ENCODE assay signal across 12 cellular contexts in genomic region chr11:35343033-35343598, GRCh38.
DNase-seq lines count a peak whose midpoint lies in the region; ATAC-seq and TF ChIP-seq lines count a peak whose summit lies in the region.
"Had no signal": no experiment of that assay in that cellular context is flagged by ENCODE, and none has a peak within 500 bp of the region (broad histone marks: within the 10 kb centered on the region; RNA-seq: fewer than 3 reads in every experiment).

No MANE protein-coding gene starts in this region.

- no peak overlapping the region for H3K27ac ChIP-seq in lower lobe of right lung

- H3K36me3 Mint-ChIP-seq in T-helper 2 cell treated with Interferon-gamma antibody and Interleukin-4, amounts not matched to agents 5 μg/mL and 100 μg/mL, for 36 hours (ENCODE audit: low read depth): peaks cover 12% of the 10 kb centered on the region
- peaks cover 7% of the 10 kb centered on the region for H3K36me3 Mint-ChIP-seq in glutamatergic neuron (ENCODE audit: unreplicated experiment)
- H3K36me3 Mint-ChIP-seq: memory B cell had no signal

- peaks cover 19% of the 10 kb centered on the region for H3K4me1 ChIP-seq in lower lobe of right lung

- peak overlapping the region; percentile 87 for H3K27ac Mint-ChIP-seq in T-helper 2 cell treated with Interferon-gamma antibody and Interleukin-4, amounts not matched to agents 5 μg/mL and 100 μg/mL, for 36 hours
- no peak overlapping the region for H3K27ac Mint-ChIP-seq in glutamatergic neuron (ENCODE audit: unreplicated experiment)
- H3K27ac Mint-ChIP-seq: H9, memory B cell had no signal

- no peak for TF ChIP-seq CTCF in lower lobe of right lung (IDR thresholded peaks at IDR 0.05)
- no peak for TF ChIP-seq CTCF in glutamatergic neuron (IDR thresholded peaks at IDR 0.05; ENCODE audit: partially characterized antibody, unreplicated experiment)

- H3K9me3 ChIP-seq in lower lobe of right lung: no peaks in the 10 kb centered on the region

- no peak overlapping the region for H3K4me3 ChIP-seq in lower lobe of right lung

- H3K27me3 Mint-ChIP-seq in T-helper 2 cell treated with Interferon-gamma antibody and Interleukin-4, amounts not matched to agents 5 μg/mL and 100 μg/mL, for 36 hours (ENCODE audit: low read depth): peaks cover 2% of the 10 kb centered on the region
- no peaks in the 10 kb centered on the region for H3K27me3 Mint-ChIP-seq in glutamatergic neuron (ENCODE audit: unreplicated experiment)

- H3K4me3 Mint-ChIP-seq in T-helper 2 cell treated with Interferon-gamma antibody and Interleukin-4, amounts not matched to agents 5 μg/mL and 100 μg/mL, for 36 hours: peak overlapping the region; percentile 54
- no peak overlapping the region for H3K4me3 Mint-ChIP-seq in glutamatergic neuron (ENCODE audit: unreplicated experiment)
- H3K4me3 Mint-ChIP-seq: H9, memory B cell had no signal

- peaks cover 11% of the 10 kb centered on the region for H3K9me3 Mint-ChIP-seq in T-helper 2 cell treated with Interferon-gamma antibody and Interleukin-4, amounts not matched to agents 5 μg/mL and 100 μg/mL, for 36 hours
- H3K9me3 Mint-ChIP-seq in glutamatergic neuron (ENCODE audit: unreplicated experiment): peaks cover 4% of the 10 kb centered on the region
- H3K9me3 Mint-ChIP-seq: H9, memory B cell had no signal

- peak; percentile 81 for ATAC-seq in GM18511 (IDR thresholded peaks at IDR 0.05; ENCODE audit: unreplicated experiment)
- ATAC-seq in HG02642 (IDR thresholded peaks at IDR 0.05; ENCODE audit: poor library complexity, unreplicated experiment): peak; percentile 63
- peak; percentile 68 to 71 for ATAC-seq in lower lobe of right lung

- DNase-seq in T-helper 2 cell treated with Interferon-gamma antibody and Interleukin-4, amounts not matched to agents 5 μg/mL and 100 μg/mL, for 36 hours (ENCODE audit: low spot score): peak; percentile 77
- no peak for DNase-seq in lower lobe of right lung
- no peak for DNase-seq in GOT3 (lab: John Stamatoyannopoulos, UW)
- no peak for DNase-seq in activated gamma-delta T cell treated with Interleukin-2 at 50 U/mL for 16 hours
- DNase-seq in glutamatergic neuron: no peak
- DNase-seq in superior temporal gyrus (ENCODE audit: extremely low spot score): no peak
- DNase-seq: Calu3, H9, NCI-H1417 treated with DMSO at 0.1 percent for 48 hours had no signal

- no peaks in the 10 kb centered on the region for H3K36me3 ChIP-seq in lower lobe of right lung

- intact Hi-C loops in lower lobe of right lung (cut with DNase I): no loop called here

- no peaks in the 10 kb centered on the region for H3K27me3 ChIP-seq in lower lobe of right lung (ENCODE audit: low read depth)

- peaks cover 62% of the 10 kb centered on the region for H3K4me1 Mint-ChIP-seq in T-helper 2 cell treated with Interferon-gamma antibody and Interleukin-4, amounts not matched to agents 5 μg/mL and 100 μg/mL, for 36 hours (ENCODE audit: low read depth)
- peaks cover 24% of the 10 kb centered on the region for H3K4me1 Mint-ChIP-seq in glutamatergic neuron (ENCODE audit: low read depth, unreplicated experiment)
